ENCODE assay signal across 8 cellular contexts in genomic region chr20:17682889-17683198, GRCh38. TPM values are rescaled to one million over a fixed set of nuclear protein-coding genes. Genes with fewer than 3 reads are reported as not detected.
DNase-seq lines count a peak whose midpoint lies in the region; ATAC-seq, FAIRE-seq and TF ChIP-seq lines count a peak whose summit lies in the region.

No MANE protein-coding gene starts in this region.

- POLR2A ChIA-PET in Caco-2 (lab: Charles Lee) (interaction anchor here (0.6 to 2.3 kb wide), 20 partner anchors 8 to 1805 kb away, joined by 3 to 73 read pairs (median 6); partner anchors contain the start of gene DSTN), Panc1 (lab: Charles Lee) (interaction anchor here (0.6 kb wide), 1 partner anchor 459 kb away, joined by 16 read pairs; no protein-coding TSS in a partner anchor)

- H3K36me3 ChIP-seq in Caco-2 (ENCODE audit: control insufficient read depth, insufficient read depth, low read length): peaks cover 4% of the 10 kb centered on the region; the same call in 1 of the 2 replicates
- H3K36me3 ChIP-seq in Panc1 (ENCODE audit: control insufficient read depth, insufficient read depth, low read length): peaks cover 4% of the 10 kb centered on the region
- H3K36me3 ChIP-seq in pancreas: peaks cover 0 to under 1% (median 0%) of the 10 kb centered on the region in 3 donors

- H3K4me1 ChIP-seq in Caco-2 (peaks cover 55% of the 10 kb centered on the region), Panc1 (ENCODE audit: control insufficient read depth, insufficient read depth, low read length) (peaks cover 21% of the 10 kb centered on the region), pancreas (peaks cover 21 to 38% (median 31%) of the 10 kb centered on the region in 3 donors)

- TF ChIP-seq CTCF in Caco-2 (IDR thresholded peaks at IDR 0.05; ENCODE audit: insufficient read depth in 1 of 2, low read depth in 1 of 2, low read length in 1 of 2, severe bottlenecking in 1 of 2, unreplicated experiment in 1 of 2) (no peak), Panc1 (IDR thresholded peaks at IDR 0.05) (peak; percentile 60), pancreas (IDR thresholded peaks at IDR 0.05) (no peak), GM13977 (IDR thresholded peaks at IDR 0.05; ENCODE audit: extremely low read depth, insufficient read depth, missing control alignments) (no peak)

- DNase-seq in Caco-2 (no peak), Panc1 (ENCODE audit: low read depth, low spot score) (no peak), epithelial cell of prostate (ENCODE audit: low read depth, low spot score) (no peak), pancreas (no peak), NCI-H69 (lab: John Stamatoyannopoulos, UW) (no peak), GM03348 (ENCODE audit: low spot score) (no peak), midbrain (lab: John Stamatoyannopoulos, UW) (no peak), GM13977 (ENCODE audit: low spot score) (no peak)

- H3K9me3 Mint-ChIP-seq in Caco-2 (ENCODE audit: unreplicated experiment): peaks cover 22% of the 10 kb centered on the region

- H3K4me1 Mint-ChIP-seq in Caco-2 (ENCODE audit: low read depth, unreplicated experiment): peaks cover 69% of the 10 kb centered on the region

- H3K27me3 ChIP-seq in Caco-2 (replicated peaks; ENCODE audit: control insufficient read depth, insufficient read depth, low read length) (no peaks in the 10 kb centered on the region), Panc1 (ENCODE audit: control insufficient read depth, insufficient read depth, low read length) (peaks cover 19% of the 10 kb centered on the region), pancreas (no peaks in the 10 kb centered on the region)

- peak overlapping the region; percentile 38 for H3K4me3 ChIP-seq in Caco-2 (ENCODE audit: low read depth, low read length)
- H3K4me3 ChIP-seq in Panc1 (ENCODE audit: low read depth in 2 of 2, low read length in 2 of 2): peak overlapping the region; percentile 64 to 70
- peak overlapping the region; percentile 6 to 87 (median 58) for H3K4me3 ChIP-seq in pancreas

- no peak overlapping the region for H3K27ac ChIP-seq in Panc1 (ENCODE audit: low read length)
- peak overlapping the region; percentile 91 for H3K27ac ChIP-seq in epithelial cell of prostate
- H3K27ac ChIP-seq in pancreas: peak overlapping the region; percentile 64 to 97 (median 92)

- FAIRE-seq in pancreas (lab: Jason Lieb, UNC): no peak

- no peaks in the 10 kb centered on the region for H3K27me3 Mint-ChIP-seq in Caco-2 (ENCODE audit: insufficient read depth, unreplicated experiment)

- ATAC-seq in Panc1 (no peak), pancreas (no peak)

- H3K9me3 ChIP-seq in Caco-2 (peaks cover 22% of the 10 kb centered on the region), Panc1 (ENCODE audit: control insufficient read depth, insufficient read depth, low read depth, low read length) (no peaks in the 10 kb centered on the region), pancreas (no peaks in the 10 kb centered on the region)

- CTCF ChIA-PET in Caco-2 (lab: Charles Lee) (interaction anchor here (0.7 to 2.9 kb wide), 24 partner anchors 8 to 276 kb away, joined by 3 to 44 read pairs (median 3); partner anchors contain the start of gene BANF2), Panc1 (lab: Charles Lee) (interaction anchor here (0.5 to 1.1 kb wide), 7 partner anchors 9 to 735 kb away, joined by 3 to 7 read pairs (median 5); no protein-coding TSS in a partner anchor)

- peaks cover 53% of the 10 kb centered on the region for H3K36me3 Mint-ChIP-seq in Caco-2 (ENCODE audit: insufficient read depth, unreplicated experiment)

- TSS peak; percentile 84 for BruUV-seq in Caco-2 (replicated peaks; lab: Mats Ljungman, UMichigan)
- BruUV-seq in Panc1 (replicated peaks; lab: Mats Ljungman, UMichigan): no TSS peak

- peak overlapping the region; percentile 95 for H3K27ac Mint-ChIP-seq in Caco-2 (ENCODE audit: unreplicated experiment)

- H3K4me3 Mint-ChIP-seq in Caco-2 (ENCODE audit: unreplicated experiment): peak overlapping the region; percentile 85

- WGBS in pancreas, 2 donors: 5 to 6% methylated on average over 10 of the region's 10 CpGs

- in situ Hi-C loops in Panc1 (cut with HindIII; ENCODE audit: low pct_unique_long_range_greater_than_20kb, low sequenced_read_pairs) (no loop called here), GM13977 (cut with MboI; ENCODE audit: low pct_unique_long_range_greater_than_20kb, low sequenced_read_pairs, unreplicated experiment) (loop anchor here (25.0 kb wide), 1 partner anchor 204 kb away; no protein-coding TSS in a partner anchor)

- intact Hi-C loops in Caco-2 (cut with micrococcal nuclease; ENCODE audit: unreplicated experiment) (loop anchor here (1.0 to 10.0 kb wide), 6 partner anchors 25 to 312 kb away; partner anchors contain the start of gene SNX5), Panc1 (cut with micrococcal nuclease; ENCODE audit: unreplicated experiment) (loop anchor here (5.0 kb wide), 1 partner anchor 214 kb away; no protein-coding TSS in a partner anchor), pancreas (cut with DNase I) (loop anchor here in 1 of 3 donors (10.0 kb wide), 1 partner anchor 202 kb away; no protein-coding TSS in a partner anchor)

RNA-seq across cellular contexts. Expression of gene RRBP1, which starts 0.8 kb away (rescaled TPM):
- total RNA-seq in Caco-2 (2022) (665 and 758 TPM in 2 replicates), Panc1 (2021; ENCODE audit: unreplicated experiment) (152 TPM), pancreas (100 to 1,000 TPM; 339 to 442 (median 354) TPM)
- polyA plus RNA-seq in Panc1 (2012; ENCODE audit: insufficient read length): 153 TPM
- polyA plus RNA-seq in pancreas: 100 to 1,000 TPM; 170 to 269 TPM

RNA-seq across cellular contexts. Expression of gene BANF2, which starts 16.9 kb away (rescaled TPM):
- total RNA-seq in Caco-2 (2022): 2.1 and 3.0 TPM in 2 replicates
- not detected for total RNA-seq in Panc1 (2021; ENCODE audit: unreplicated experiment)
- polyA plus RNA-seq in Panc1 (2012; ENCODE audit: insufficient read length): not detected
- total RNA-seq in pancreas: 1 to 10 TPM in 5 of 6 donors, under 1 TPM in 1; 0.88 to 6.4 (median 2.0) TPM
- polyA plus RNA-seq in pancreas: 1 to 10 TPM in 1 of 2 donors, under 1 TPM in 1; 0.59 to 1.3 TPM
